In genomic region chr12:114434341-114434740, GRCh38 we compare ENCODE assay signal across 29 cellular contexts. TPM values are rescaled to one million over a fixed set of nuclear protein-coding genes. Genes with fewer than 3 reads are reported as not detected.
"Had no signal": no experiment of that assay in that cellular context is flagged by ENCODE, and none has a peak within 500 bp of the region (broad histone marks: within the 10 kb centered on the region; RNA-seq: fewer than 3 reads in every experiment).

No MANE protein-coding gene starts in this region.

- DNase-seq: stimulated activated CD4-positive, alpha-beta T cell treated with anti-CD3 and anti-CD28 coated beads, Interleukin-2, amount 100 ng/mL, for 48 hours; stimulated activated CD4-positive, alpha-beta T cell treated with anti-CD3 and anti-CD28 coated beads, Interleukin-4, amount 100 ng/mL, for 1 hour; stimulated activated CD4-positive, alpha-beta T cell treated with anti-CD3 and anti-CD28 coated beads, Interleukin-4, amount 100 ng/mL, for 24 hours; stimulated activated CD4-positive, alpha-beta T cell treated with anti-CD3 and anti-CD28 coated beads, Interleukin-4, amount 100 ng/mL, for 4 hours; stimulated activated CD8-positive, alpha-beta memory T cell treated with anti-CD3 and anti-CD28 coated beads, Interleukin-4, amount 100 ng/mL, for 48 hours; stimulated activated naive B cell treated with anti-CD40 and anti-IgM and Interleukin-4, amounts not matched to agents 10 μg/mL and 1 μg/mL and 100 μg/mL, for 72 hours; stimulated activated naive CD4-positive, alpha-beta T cell; stimulated activated naive CD4-positive, alpha-beta T cell treated with Interleukin-2 at 50 U/mL for 16 hours; stimulated activated naive CD8-positive, alpha-beta T cell treated with anti-CD3 and anti-CD28 coated beads, Interleukin-15, amount 100 ng/mL, for 72 hours; stimulated activated naive CD8-positive, alpha-beta T cell treated with anti-CD3 and anti-CD28 coated beads, Interleukin-15, Interleukin-2, amounts not matched to agents 100 U/mL and 50 U/mL, for 24 hours; stomach; substantia nigra; testis; thyroid gland; tibial artery; transverse colon; trophoblast cell; upper lobe of left lung; upper lobe of right lung; uterus had no signal

- ATAC-seq: stimulated activated effector memory CD8-positive, alpha-beta T cell treated with anti-CD3 and anti-CD28 coated beads, Interleukin-12 subunit alpha, Interleukin-12 subunit beta, amount 100 ng/mL, for 72 hours; stimulated activated memory B cell treated with anti-CD40 and anti-IgM and Interleukin-4, amounts not matched to agents 10 μg/mL and 1 μg/mL and 100 μg/mL, for 72 hours; stimulated activated naive B cell treated with anti-CD40 and anti-IgM and Interleukin-4, amounts not matched to agents 10 μg/mL and 1 μg/mL and 100 μg/mL, for 72 hours; stimulated activated naive CD8-positive, alpha-beta T cell treated with anti-CD3 and anti-CD28 coated beads, Interleukin-15, amount 100 ng/mL, for 72 hours; stimulated activated naive CD8-positive, alpha-beta T cell treated with anti-CD3 and anti-CD28 coated beads, Interleukin-15, Interleukin-2, amounts not matched to agents 100 U/mL and 50 U/mL, for 24 hours; upper lobe of right lung had no signal

- H3K27ac Mint-ChIP-seq: stimulated activated effector memory CD8-positive, alpha-beta T cell treated with anti-CD3 and anti-CD28 coated beads, Interleukin-12 subunit alpha, Interleukin-12 subunit beta, amount 100 ng/mL, for 72 hours; stimulated activated memory B cell treated with anti-CD40 and anti-IgM and Interleukin-4, amounts not matched to agents 10 μg/mL and 1 μg/mL and 100 μg/mL, for 72 hours; stimulated activated naive B cell treated with anti-CD40 and anti-IgM and Interleukin-4, amounts not matched to agents 10 μg/mL and 1 μg/mL and 100 μg/mL, for 72 hours; stimulated activated naive CD8-positive, alpha-beta T cell treated with anti-CD3 and anti-CD28 coated beads, Interleukin-15, amount 100 ng/mL, for 72 hours; stimulated activated naive CD8-positive, alpha-beta T cell treated with anti-CD3 and anti-CD28 coated beads, Interleukin-15, Interleukin-2, amounts not matched to agents 100 ng/mL and 50 ng/mL, for 24 hours; type B pancreatic cell had no signal

- H3K27me3 ChIP-seq: testis, thyroid gland had no signal

- H3K36me3 Mint-ChIP-seq: stimulated activated effector memory CD8-positive, alpha-beta T cell treated with anti-CD3 and anti-CD28 coated beads, Interleukin-12 subunit alpha, Interleukin-12 subunit beta, amount 100 ng/mL, for 72 hours; stimulated activated memory B cell treated with anti-CD40 and anti-IgM and Interleukin-4, amounts not matched to agents 10 μg/mL and 1 μg/mL and 100 μg/mL, for 72 hours; stimulated activated naive B cell treated with anti-CD40 and anti-IgM and Interleukin-4, amounts not matched to agents 10 μg/mL and 1 μg/mL and 100 μg/mL, for 72 hours; type B pancreatic cell had no signal

- H3K9me3 Mint-ChIP-seq: stimulated activated effector memory CD8-positive, alpha-beta T cell treated with anti-CD3 and anti-CD28 coated beads, Interleukin-12 subunit alpha, Interleukin-12 subunit beta, amount 100 ng/mL, for 72 hours; type B pancreatic cell had no signal

- H3K27ac ChIP-seq: stomach, suprapubic skin, testis, thoracic aorta, thyroid gland, tibial artery, tibial nerve, transverse colon, upper lobe of left lung, upper lobe of right lung, uterus, vagina had no signal

- H3K4me1 Mint-ChIP-seq: stimulated activated effector memory CD8-positive, alpha-beta T cell treated with anti-CD3 and anti-CD28 coated beads, Interleukin-12 subunit alpha, Interleukin-12 subunit beta, amount 100 ng/mL, for 72 hours; stimulated activated naive B cell treated with anti-CD40 and anti-IgM and Interleukin-4, amounts not matched to agents 10 μg/mL and 1 μg/mL and 100 μg/mL, for 72 hours; stimulated activated naive CD8-positive, alpha-beta T cell treated with anti-CD3 and anti-CD28 coated beads, Interleukin-15, amount 100 ng/mL, for 72 hours had no signal

- H3K4me1 ChIP-seq: suprapubic skin, testis, thyroid gland, tibial artery, transverse colon, upper lobe of right lung, uterus, vagina had no signal

- H3K36me3 ChIP-seq: stomach, suprapubic skin, thoracic aorta, thyroid gland, tibial artery, tibial nerve, transverse colon, upper lobe of left lung, upper lobe of right lung, uterus, vagina had no signal

- H3K4me3 ChIP-seq: stomach, suprapubic skin, testis, thoracic aorta, thyroid gland, tibial artery, tibial nerve, transverse colon, upper lobe of left lung, upper lobe of right lung, uterus, vagina had no signal

- H3K4me3 Mint-ChIP-seq: stimulated activated effector memory CD8-positive, alpha-beta T cell treated with anti-CD3 and anti-CD28 coated beads, Interleukin-12 subunit alpha, Interleukin-12 subunit beta, amount 100 ng/mL, for 72 hours; stimulated activated memory B cell treated with anti-CD40 and anti-IgM and Interleukin-4, amounts not matched to agents 10 μg/mL and 1 μg/mL and 100 μg/mL, for 72 hours; stimulated activated naive B cell treated with anti-CD40 and anti-IgM and Interleukin-4, amounts not matched to agents 10 μg/mL and 1 μg/mL and 100 μg/mL, for 72 hours; stimulated activated naive CD8-positive, alpha-beta T cell treated with anti-CD3 and anti-CD28 coated beads, Interleukin-15, amount 100 ng/mL, for 72 hours; stimulated activated naive CD8-positive, alpha-beta T cell treated with anti-CD3 and anti-CD28 coated beads, Interleukin-15, Interleukin-2, amounts not matched to agents 100 ng/mL and 50 ng/mL, for 24 hours; type B pancreatic cell had no signal

- H3K9me3 ChIP-seq: suprapubic skin, testis, thoracic aorta, thyroid gland, tibial artery, transverse colon, upper lobe of left lung, upper lobe of right lung, uterus, vagina had no signal

RNA-seq across cellular contexts. Expression of gene TBX5, which starts 28.4 kb away (rescaled TPM):
- total RNA-seq: stomach, temporal lobe, tibial nerve, transverse colon, uterus, vagina had no signal
